In the genomic region with DNA sequence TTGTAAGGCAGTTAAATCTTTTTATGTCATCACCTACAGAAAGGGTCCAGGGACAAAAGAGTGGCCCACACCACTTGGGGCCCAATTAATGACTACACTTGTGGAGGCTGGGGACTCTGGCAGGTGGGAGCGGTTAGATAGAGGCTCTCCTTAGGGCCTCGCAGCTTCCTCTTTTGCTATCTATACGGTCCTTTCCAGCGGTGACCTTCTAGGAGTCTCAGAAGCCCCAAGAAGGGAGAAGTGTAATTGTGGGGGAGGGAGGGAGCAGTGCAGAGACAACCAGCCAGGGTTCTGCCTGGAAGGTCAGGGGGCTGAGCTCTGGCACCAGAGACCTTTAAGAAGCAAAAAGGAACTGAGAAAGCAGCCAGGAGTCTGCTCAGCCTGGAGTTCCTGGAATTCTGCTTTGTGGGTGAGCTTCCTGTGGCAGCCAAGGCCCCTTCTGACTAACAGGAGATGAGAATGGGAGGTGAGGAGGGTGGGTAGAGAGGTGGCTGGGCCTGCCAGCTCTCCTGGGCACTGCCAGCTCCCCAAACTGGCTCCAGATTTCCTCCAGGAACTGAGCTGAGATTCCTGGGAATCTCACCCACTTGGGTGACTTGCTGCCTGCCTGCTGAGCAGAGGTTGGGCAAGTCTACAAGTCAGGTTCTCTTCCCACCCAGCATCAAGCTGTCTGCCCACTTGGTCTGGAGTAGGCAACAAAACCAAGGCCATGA, we compare ENCODE assay signal across 8 cellular contexts. TPM values are rescaled to one million over a fixed set of nuclear protein-coding genes. Genes with fewer than 3 reads are reported as not detected.
DNase-seq lines count a peak whose midpoint lies in the region; ATAC-seq, FAIRE-seq and TF ChIP-seq lines count a peak whose summit lies in the region.

No MANE protein-coding gene starts in this region.

- H3K36me3 Mint-ChIP-seq in activated T-helper 2 cell treated with anti-CD3 and anti-CD28 coated beads, Interferon-gamma antibody, Interleukin-2, Interleukin-4, amounts not matched to agents 10 μg/mL and 5 μg/mL and 100 μg/mL, durations not matched to agents 14 hours and 24 hours and 36 hours (ENCODE audit: low read depth) = no peaks in the 10 kb centered on the region

- H3K4me1 Mint-ChIP-seq in activated T-helper 2 cell treated with anti-CD3 and anti-CD28 coated beads, Interferon-gamma antibody, Interleukin-2, Interleukin-4, amounts not matched to agents 10 μg/mL and 5 μg/mL and 100 μg/mL, durations not matched to agents 14 hours and 24 hours and 36 hours (ENCODE audit: low read depth) = peaks cover 26% of the 10 kb centered on the region

- TF ChIP-seq CTCF in ovary (IDR thresholded peaks at IDR 0.05) (no peak), BE2C (IDR thresholded peaks at IDR 0.05; ENCODE audit: low read depth, low read length) (no peak)

- H3K27ac ChIP-seq in ovary = no peak overlapping the region

- no peak for TF ChIP-seq EP300 in ovary (IDR thresholded peaks at IDR 0.05)

- H3K9me3 ChIP-seq in ovary (no peaks in the 10 kb centered on the region), BE2C (no peaks in the 10 kb centered on the region)

- no peaks in the 10 kb centered on the region for H3K27me3 Mint-ChIP-seq in activated T-helper 2 cell treated with anti-CD3 and anti-CD28 coated beads, Interferon-gamma antibody, Interleukin-2, Interleukin-4, amounts not matched to agents 10 μg/mL and 5 μg/mL and 100 μg/mL, durations not matched to agents 14 hours and 24 hours and 36 hours (ENCODE audit: low read depth)

- H3K4me1 ChIP-seq in ovary (ENCODE audit: insufficient read depth) = peaks cover 7% of the 10 kb centered on the region
- H3K4me1 ChIP-seq in BE2C = no peaks in the 10 kb centered on the region

- no peaks in the 10 kb centered on the region for H3K9me3 Mint-ChIP-seq in activated T-helper 2 cell treated with anti-CD3 and anti-CD28 coated beads, Interferon-gamma antibody, Interleukin-2, Interleukin-4, amounts not matched to agents 10 μg/mL and 5 μg/mL and 100 μg/mL, durations not matched to agents 14 hours and 24 hours and 36 hours

- H3K36me3 ChIP-seq in ovary = no peaks in the 10 kb centered on the region
- no peaks in the 10 kb centered on the region for H3K36me3 ChIP-seq in BE2C

- no peak for ATAC-seq in HG03469 (IDR thresholded peaks at IDR 0.05; ENCODE audit: unreplicated experiment)

- 41 to 51% (median 50%) methylated on average over 4 of the region's 4 CpGs for WGBS in ovary, 3 donors

- intact Hi-C loops in activated T-helper 2 cell treated with anti-CD3 and anti-CD28 coated beads, Interferon-gamma antibody, Interleukin-2, Interleukin-4, amounts not matched to agents 10 μg/mL and 5 μg/mL and 100 μg/mL, durations not matched to agents 14 hours and 24 hours and 36 hours (cut with micrococcal nuclease) = no loop called here
- intact Hi-C loops in ovary (cut with DNase I) = no loop called here

- DNase-seq in GM12892 (ENCODE audit: insufficient read length) (peak; percentile 52), HUDEP-2 (lab: John Stamatoyannopoulos, UW; ENCODE audit: unreplicated experiment in 76 of 76) (peak in 58 of 76 experiments; percentile 10 to 81 (median 50)), ovary (peak in 3 of 5 donors; percentile 7 to 25 (median 9)), BE2C (no peak), superior temporal gyrus (ENCODE audit: extremely low spot score) (no peak), NCI-H1105 treated with DMSO at 0.1 percent for 48 hours (lab: John Stamatoyannopoulos, UW) (no peak)
- DNase-seq in activated T-helper 2 cell treated with anti-CD3 and anti-CD28 coated beads, Interferon-gamma antibody, Interleukin-2, Interleukin-4, amounts not matched to agents 10 μg/mL and 5 μg/mL and 100 μg/mL, durations not matched to agents 14 hours and 24 hours and 36 hours (ENCODE audit: low spot score) = no peak

- H3K4me3 ChIP-seq in ovary = no peak overlapping the region
- no peak overlapping the region for H3K4me3 ChIP-seq in BE2C (ENCODE audit: low read depth, low read length)

- TF ChIP-seq POLR2A in GM12892 (IDR thresholded peaks at IDR 0.05; ENCODE audit: low read depth, low read length) (no peak), ovary (IDR thresholded peaks at IDR 0.05) (no peak)

- no peak overlapping the region for H3K4me3 Mint-ChIP-seq in activated T-helper 2 cell treated with anti-CD3 and anti-CD28 coated beads, Interferon-gamma antibody, Interleukin-2, Interleukin-4, amounts not matched to agents 10 μg/mL and 5 μg/mL and 100 μg/mL, durations not matched to agents 14 hours and 24 hours and 36 hours (ENCODE audit: low read depth)

- H3K27me3 ChIP-seq in ovary (no peaks in the 10 kb centered on the region), BE2C (no peaks in the 10 kb centered on the region)

- peak; percentile 86 for FAIRE-seq in GM12892 (lab: Jason Lieb, UNC)

- peak overlapping the region; percentile 26 for H3K27ac Mint-ChIP-seq in activated T-helper 2 cell treated with anti-CD3 and anti-CD28 coated beads, Interferon-gamma antibody, Interleukin-2, Interleukin-4, amounts not matched to agents 10 μg/mL and 5 μg/mL and 100 μg/mL, durations not matched to agents 14 hours and 24 hours and 36 hours

RNA-seq across cellular contexts. Expression of a gene that starts 16.3 kb away (rescaled TPM):
- polyA plus RNA-seq in GM12892 (2012; ENCODE audit: missing spikeins) = 13.9 TPM
- total RNA-seq in activated T-helper 2 cell treated with anti-CD3 and anti-CD28 coated beads, Interferon-gamma antibody, Interleukin-2, Interleukin-4, amounts not matched to agents 10 μg/mL and 5 μg/mL and 100 μg/mL, durations not matched to agents 14 hours and 24 hours and 36 hours = 45.6 and 49.5 TPM in 2 replicates
- 10 to 100 TPM in 6 of 7 donors, 1 to 10 TPM in 1; 4.1 to 19.8 (median 13.0) TPM for total RNA-seq in ovary
- polyA plus RNA-seq in ovary = 1 to 10 TPM; 2.4 to 7.0 TPM
- polyA plus RNA-seq in BE2C (2012; ENCODE audit: insufficient read depth, insufficient read length, low read depth) = 5.5 TPM

Comparison
In these comparisons a context has a peak if more than half of its experiments do, and no peak if none do; other contexts are left out.
1. DNase-seq: peak in GM12892 (single experiment), HUDEP-2 (58 of 76) and ovary (3 of 5); none in activated T-helper 2 cell treated with anti-CD3 and anti-CD28 coated beads, Interferon-gamma antibody, Interleukin-2, Interleukin-4, amounts not matched to agents 10 μg/mL and 5 μg/mL and 100 μg/mL, durations not matched to agents 14 hours and 24 hours and 36 hours (single experiment), BE2C (single experiment), superior temporal gyrus (single experiment) and NCI-H1105 treated with DMSO at 0.1 percent for 48 hours (single experiment).